ENCODE assay signal across 8 cellular contexts in the genomic region with DNA sequence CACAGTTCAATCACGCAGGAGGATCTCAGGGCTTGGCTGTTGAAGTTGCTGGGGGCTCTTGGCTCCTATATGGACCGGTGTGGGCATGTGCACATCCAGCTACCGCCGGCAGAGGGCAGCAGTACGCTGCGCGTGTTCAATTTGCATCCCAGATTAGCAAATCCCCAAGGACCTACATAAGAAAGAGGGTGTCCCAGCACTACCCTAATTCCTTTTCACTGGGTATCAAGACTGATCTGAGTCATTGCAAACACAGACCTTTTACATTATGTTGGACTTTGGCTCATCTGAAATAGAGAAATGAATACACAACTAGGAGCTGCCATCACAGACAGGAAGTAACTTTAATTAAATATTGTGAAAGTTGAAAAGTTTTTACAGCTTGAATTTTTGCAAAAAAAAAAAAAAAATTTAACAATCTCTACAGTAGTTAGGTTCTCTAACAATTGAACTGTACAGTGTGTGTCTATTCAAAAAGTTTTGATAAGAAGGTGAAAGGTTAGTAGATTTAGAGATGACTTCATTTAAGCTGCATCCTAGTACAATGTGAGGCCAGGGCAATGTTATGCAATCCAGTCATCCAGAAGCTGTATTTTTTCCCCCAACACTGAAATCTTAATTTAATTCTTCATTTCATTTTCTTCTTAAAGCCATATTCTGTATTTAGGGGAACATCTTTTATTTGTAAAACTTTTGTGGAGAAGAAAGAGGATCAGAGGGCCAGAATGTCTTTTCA.
DNase-seq lines count a peak whose midpoint lies in the region; ATAC-seq and TF ChIP-seq lines count a peak whose summit lies in the region.

No MANE protein-coding gene starts in this region.

- TF ChIP-seq CTCF in AG04449 (IDR thresholded peaks at IDR 0.05; ENCODE audit: insufficient read depth, low read length, missing control alignments): peak; percentile 87

- DNase-seq in AG04449 (ENCODE audit: low read depth, low spot score) (peak; percentile 45), NCI-H2171 treated with DMSO at 0.1 percent for 48 hours (lab: John Stamatoyannopoulos, UW) (peak; percentile 49), left colon (peak; percentile 36 to 72)
- peak; percentile 50 for DNase-seq in central memory CD4-positive, alpha-beta T cell
- peak; percentile 47 to 64 for DNase-seq in stimulated activated CD4-positive, alpha-beta T cell treated with anti-CD3 and anti-CD28 coated beads, Interleukin-4, amount 100 ng/mL, for 4 hours

- POLR2A ChIA-PET in AG04449 (lab: Yijun Ruan, JAX): interaction anchor here (0.9 to 1.5 kb wide), 2 partner anchors 404 to 411 kb away, joined by 4 to 9 read pairs; a partner anchor contains a TSS

- intact Hi-C loops in left colon (cut with DNase I, micrococcal nuclease): loop anchor here (2.0 to 10.0 kb wide), 4 partner anchors 407 to 521 kb away; no protein-coding TSS in a partner anchor

- no peak overlapping the region for H3K4me3 ChIP-seq in AG04449 (ENCODE audit: low read depth, low read length)

- CTCF ChIA-PET in AG04449 (lab: Yijun Ruan, JAX): interaction anchor here (0.6 to 15.0 kb wide), 79 partner anchors 9 to 877 kb away, joined by 3 to 462 read pairs (median 5); a partner anchor contains a TSS

- peak; percentile 75 for ATAC-seq in GM18519 (IDR thresholded peaks at IDR 0.05; ENCODE audit: low FRiP score, unreplicated experiment)
- ATAC-seq in HG03039 (IDR thresholded peaks at IDR 0.05; ENCODE audit: unreplicated experiment): peak; percentile 91
- peak; percentile 51 to 58 for ATAC-seq in activated CD4-positive, CD25-positive, alpha-beta regulatory T cell treated with anti-CD3 and anti-CD28 coated beads, Interleukin-2, amount 50 U/mL, for 24 hours
- peak; percentile 70 for ATAC-seq in left colon
